Comparison of ENCODE assay signal across 8 cellular contexts in genomic region chr5:132831095-132831860, GRCh38. TPM values are rescaled to one million over a fixed set of nuclear protein-coding genes. Genes with fewer than 3 reads are reported as not detected.
DNase-seq lines count a peak whose midpoint lies in the region; ATAC-seq and TF ChIP-seq lines count a peak whose summit lies in the region.

No MANE protein-coding gene starts in this region.

- peak overlapping the region; percentile 93; the same call in 1 of the 2 replicates for H2AFZ ChIP-seq in KMS-11 (ENCODE audit: low read depth)

- H3K4me3 ChIP-seq in AG04450 (ENCODE audit: low read depth, low read length) (peak overlapping the region; percentile 70), KMS-11 (IDR thresholded peaks at IDR 0.05; ENCODE audit: insufficient read depth, low read depth, low read length) (no peak overlapping the region)

- ATAC-seq in naive B cell (ENCODE audit: low read depth in 2 of 2) (no peak), HG02588 (IDR thresholded peaks at IDR 0.05; ENCODE audit: unreplicated experiment) (no peak)

- H3K4me1 Mint-ChIP-seq in naive B cell = peaks cover 9 to 21% (median 12%) of the 10 kb centered on the region in 3 donors

- H3K36me3 ChIP-seq in KMS-11 (ENCODE audit: insufficient read depth) = no peaks in the 10 kb centered on the region

- POLR2A ChIA-PET in AG04450 (lab: Yijun Ruan, JAX) = interaction anchor here (1.3 to 2.6 kb wide), 2 partner anchors 34 to 35 kb away, joined by 7 to 12 read pairs; partner anchors contain the start of genes GDF9 and UQCRQ

- DNase-seq in AG04450 (ENCODE audit: low read depth, low spot score) (no peak), naive B cell (no peak), NCI-H526 (lab: John Stamatoyannopoulos, UW) (no peak), dedifferentiated amniotic fluid mesenchymal stem cell (ENCODE audit: extremely low spot score) (no peak)
- DNase-seq in activated CD8-positive, alpha-beta memory T cell treated with anti-CD3 and anti-CD28 coated beads, Interleukin-2, amount 50 U/mL, for 4 hours = no peak

- peaks cover 8% of the 10 kb centered on the region for H3K4me1 ChIP-seq in KMS-11 (ENCODE audit: low read depth, poor library complexity, severe bottlenecking)

- no peaks in the 10 kb centered on the region for H4K20me1 ChIP-seq in KMS-11 (ENCODE audit: insufficient read depth)

- H3K27ac Mint-ChIP-seq in naive B cell = peak overlapping the region in 3 of 6 donors; percentile 39 to 85 (median 84)

- H3K9me3 ChIP-seq in AG04450 (ENCODE audit: control insufficient read depth, insufficient read depth, low read length) = no peaks in the 10 kb centered on the region

- H3K79me2 ChIP-seq in KMS-11 (ENCODE audit: insufficient read depth, low read depth) = no peaks in the 10 kb centered on the region

- H3K27ac ChIP-seq in AG04450 (ENCODE audit: low read depth, low read length) (no peak overlapping the region), KMS-11 (no peak overlapping the region), cingulate gyrus (ENCODE audit: low read depth, low read length) (peak overlapping the region; percentile 88)

- peak overlapping the region; percentile 53 for H3K4me2 ChIP-seq in KMS-11

- peak overlapping the region; percentile 80 to 91 (median 83) for H3K4me3 Mint-ChIP-seq in naive B cell

- H3K36me3 Mint-ChIP-seq in naive B cell = no peaks in the 10 kb centered on the region

- H3K9ac ChIP-seq in KMS-11 = peak overlapping the region; percentile 83; the same call in 1 of the 2 replicates

- H3K27me3 ChIP-seq in AG04450 (ENCODE audit: control insufficient read depth, insufficient read depth, low read length) = no peaks in the 10 kb centered on the region
- H3K27me3 ChIP-seq in KMS-11 (ENCODE audit: insufficient read depth, low read depth) = no peaks in the 10 kb centered on the region

- peaks cover 27 to 52% (median 36%) of the 10 kb centered on the region in 3 donors for H3K27me3 Mint-ChIP-seq in naive B cell

- no peaks in the 10 kb centered on the region for H3K9me3 Mint-ChIP-seq in naive B cell

- CTCF ChIA-PET in AG04450 (lab: Charles Lee) = interaction anchor here (0.7 to 5.9 kb wide), 8 partner anchors 11 to 445 kb away, joined by 4 to 44 read pairs (median 10); no protein-coding TSS in a partner anchor

- TF ChIP-seq CTCF in AG04450 (IDR thresholded peaks at IDR 0.05; ENCODE audit: low read depth, low read length) (no peak), KMS-11 (conservative IDR thresholded peaks at IDR 0.05; ENCODE audit: low read depth, low read length) (no peak)

RNA-seq across cellular contexts. Expression of gene SHROOM1, which starts 0.8 kb away (rescaled TPM):
- polyA plus RNA-seq in AG04450 (2011; rRNA removed) = 4.5 and 6.0 TPM in 2 replicates
- polyA minus RNA-seq in AG04450 (2011; rRNA and poly(A)+ RNA removed) = 7.6 and 8.0 TPM in 2 replicates
- polyA plus RNA-seq in naive B cell (ENCODE audit: low read depth in 6 of 6) = under 1 TPM in 1 of 6 donors, not detected in 5; 0.26 TPM

RNA-seq across cellular contexts. Expression of gene SOWAHA, which starts 18.2 kb away (rescaled TPM):
- 0.05 TPM in 1 of 2 replicates, not detected in the other for polyA plus RNA-seq in AG04450 (2011; rRNA removed)
- 0.05 TPM in 1 of 2 replicates, not detected in the other for polyA minus RNA-seq in AG04450 (2011; rRNA and poly(A)+ RNA removed)
- polyA plus RNA-seq in naive B cell (ENCODE audit: low read depth in 6 of 6) = not detected

RNA-seq across cellular contexts. Expression of gene GDF9, which starts 35.0 kb away (rescaled TPM):
- 0.14 and 0.15 TPM in 2 replicates for polyA plus RNA-seq in AG04450 (2011; rRNA removed)
- 0.17 TPM in 1 of 2 replicates, not detected in the other for polyA minus RNA-seq in AG04450 (2011; rRNA and poly(A)+ RNA removed)
- polyA plus RNA-seq in naive B cell (ENCODE audit: low read depth in 6 of 6) = under 1 TPM in 2 of 6 donors, not detected in 4; 0.14 to 0.45 TPM

RNA-seq across cellular contexts. Expression of gene UQCRQ, which starts 35.2 kb away (rescaled TPM):
- 318 and 329 TPM in 2 replicates for polyA plus RNA-seq in AG04450 (2011; rRNA removed)
- polyA minus RNA-seq in AG04450 (2011; rRNA and poly(A)+ RNA removed) = 18.5 and 20.0 TPM in 2 replicates
- polyA plus RNA-seq in naive B cell (ENCODE audit: low read depth in 6 of 6) = 100 to 1,000 TPM; 413 to 500 (median 433) TPM

RNA-seq across cellular contexts. Expression of gene LEAP2, which starts 42.2 kb away (rescaled TPM):
- 0.61 and 0.91 TPM in 2 replicates for polyA plus RNA-seq in AG04450 (2011; rRNA removed)
- polyA minus RNA-seq in AG04450 (2011; rRNA and poly(A)+ RNA removed) = 0.51 and 0.65 TPM in 2 replicates
- polyA plus RNA-seq in naive B cell (ENCODE audit: low read depth in 6 of 6) = 1 to 10 TPM; 1.6 to 3.2 (median 2.2) TPM
